ENCODE assay signal across 15 cellular contexts in the genomic region with DNA sequence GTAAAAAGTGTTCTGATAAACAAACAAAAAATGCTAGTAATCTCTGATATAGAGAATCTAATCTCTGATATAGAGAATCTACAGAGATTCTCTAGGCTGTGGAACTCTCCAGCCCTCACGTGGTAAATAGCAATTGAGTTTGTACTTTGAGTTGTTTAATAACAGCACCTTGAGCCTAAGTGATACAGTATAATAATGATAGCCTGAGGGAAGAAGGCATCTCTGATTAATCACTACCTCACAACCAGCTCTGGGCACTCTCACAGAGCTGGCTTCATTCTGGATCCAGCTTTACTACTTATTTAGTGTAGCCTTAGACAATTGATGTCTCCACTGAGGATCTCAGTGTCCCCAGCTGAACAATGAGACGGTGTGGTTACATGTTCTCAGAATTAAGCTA.
"Had no signal": no experiment of that assay in that cellular context is flagged by ENCODE, and none has a peak within 500 bp of the region (broad histone marks: within the 10 kb centered on the region; RNA-seq: fewer than 3 reads in every experiment).

No MANE protein-coding gene starts in this region.

- H3K27ac Mint-ChIP-seq: activated CD4-positive, alpha-beta memory T cell treated with anti-CD3 and anti-CD28 coated beads for 36 hours; activated CD4-positive, alpha-beta T cell treated with anti-CD3 and anti-CD28 coated beads for 36 hours; activated naive CD8-positive, alpha-beta T cell treated with anti-CD3 and anti-CD28 coated beads for 36 hours; endodermal cell; stimulated activated naive CD8-positive, alpha-beta T cell treated with anti-CD3 and anti-CD28 coated beads, Interleukin-15, Interleukin-2, amounts not matched to agents 100 ng/mL and 50 ng/mL, for 24 hours had no signal

- DNase-seq: activated naive CD4-positive, alpha-beta T cell; activated naive CD8-positive, alpha-beta T cell treated with anti-CD3 and anti-CD28 coated beads for 36 hours; amniotic stem cell; central memory CD4-positive, alpha-beta T cell; foreskin melanocyte; glutamatergic neuron; hippocampal formation; left lung; midbrain had no signal

- H3K9me3 ChIP-seq: left lung, tibial nerve, vagina had no signal

- H3K27me3 ChIP-seq: tibial nerve, vagina had no signal

- H3K36me3 ChIP-seq: left lung, tibial nerve, vagina had no signal

- H3K4me3 Mint-ChIP-seq: activated CD4-positive, alpha-beta memory T cell treated with anti-CD3 and anti-CD28 coated beads for 36 hours; activated CD4-positive, alpha-beta T cell treated with anti-CD3 and anti-CD28 coated beads for 36 hours; activated naive CD8-positive, alpha-beta T cell treated with anti-CD3 and anti-CD28 coated beads for 36 hours; endodermal cell; stimulated activated naive CD8-positive, alpha-beta T cell treated with anti-CD3 and anti-CD28 coated beads, Interleukin-15, Interleukin-2, amounts not matched to agents 100 ng/mL and 50 ng/mL, for 24 hours had no signal

- H3K27ac ChIP-seq: left lung, tibial nerve, vagina had no signal

- H3K36me3 Mint-ChIP-seq: activated CD4-positive, alpha-beta memory T cell treated with anti-CD3 and anti-CD28 coated beads for 36 hours; activated naive CD8-positive, alpha-beta T cell treated with anti-CD3 and anti-CD28 coated beads for 36 hours had no signal

- H3K4me3 ChIP-seq: left lung, tibial nerve, vagina had no signal

- H3K4me1 Mint-ChIP-seq: activated CD4-positive, alpha-beta T cell treated with anti-CD3 and anti-CD28 coated beads for 36 hours; activated naive CD8-positive, alpha-beta T cell treated with anti-CD3 and anti-CD28 coated beads for 36 hours had no signal

- H3K4me1 ChIP-seq: left lung, vagina had no signal

- H3K9me3 Mint-ChIP-seq: activated CD4-positive, alpha-beta memory T cell treated with anti-CD3 and anti-CD28 coated beads for 36 hours; activated naive CD8-positive, alpha-beta T cell treated with anti-CD3 and anti-CD28 coated beads for 36 hours; endodermal cell; stimulated activated naive CD8-positive, alpha-beta T cell treated with anti-CD3 and anti-CD28 coated beads, Interleukin-15, Interleukin-2, amounts not matched to agents 100 ng/mL and 50 ng/mL, for 24 hours had no signal

- ATAC-seq: left lung had no signal
